ENCODE assay signal across 10 cellular contexts in the genomic region with DNA sequence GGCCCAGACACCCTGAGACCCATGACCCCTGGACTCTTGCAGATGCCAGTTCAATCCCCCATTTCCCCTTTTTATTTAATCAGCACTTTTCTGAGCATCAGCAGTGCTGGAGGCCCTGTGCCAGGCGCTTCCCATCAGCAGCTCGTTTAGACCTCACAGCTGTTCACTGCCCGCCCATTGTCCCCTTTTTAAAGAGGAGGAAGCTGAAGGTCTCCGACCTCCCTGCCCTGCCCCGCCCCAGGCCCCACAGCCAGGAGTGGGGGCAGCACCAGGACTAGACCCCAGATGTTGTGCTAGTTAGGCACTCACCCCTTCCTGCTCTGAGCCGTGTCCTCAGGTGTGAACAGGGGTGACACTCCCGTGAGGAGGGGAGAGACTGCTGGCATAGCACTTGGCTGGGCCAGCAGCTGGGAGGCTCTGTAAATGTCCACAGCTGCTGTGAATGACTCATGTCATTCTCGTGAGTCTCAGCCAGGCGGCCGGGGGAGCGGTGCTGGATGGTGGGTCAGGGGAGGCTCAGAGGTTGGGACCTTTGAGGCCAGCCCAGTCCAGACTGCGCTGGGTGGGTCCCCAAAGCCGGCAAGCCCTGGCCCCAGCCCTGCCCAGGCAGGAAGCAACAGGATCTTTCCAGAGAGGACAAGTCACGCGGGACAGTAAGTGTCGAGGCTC. TPM values are rescaled to one million over a fixed set of nuclear protein-coding genes. Genes with fewer than 3 reads are reported as not detected.
DNase-seq lines count a peak whose midpoint lies in the region; ATAC-seq, FAIRE-seq and TF ChIP-seq lines count a peak whose summit lies in the region.
"Had no signal": no experiment of that assay in that cellular context is flagged by ENCODE, and none has a peak within 500 bp of the region (broad histone marks: within the 10 kb centered on the region; RNA-seq: fewer than 3 reads in every experiment).

No MANE protein-coding gene starts in this region.

- no peak overlapping the region for H3K4me3 ChIP-seq in SJSA1
- no peak overlapping the region for H3K4me3 ChIP-seq in heart right ventricle

- H3K9me3 ChIP-seq in SJSA1 (replicated peaks) (no peaks in the 10 kb centered on the region), heart right ventricle (no peaks in the 10 kb centered on the region)

- DNase-seq in GM12891 (ENCODE audit: insufficient read length, low spot score): peak; percentile 18
- DNase-seq in SJSA1 (ENCODE audit: low read depth in 1 of 2, low spot score in 2 of 2): peak; percentile 34 to 52
- peak; percentile 50 to 69 for DNase-seq in heart right ventricle
- DNase-seq in sciatic nerve (ENCODE audit: low spot score): peak; percentile 79
- no peak for DNase-seq in GM10248 (ENCODE audit: extremely low spot score)
- DNase-seq: activated CD8-positive, alpha-beta memory T cell treated with anti-CD3 and anti-CD28 coated beads, Interleukin-2, amount 10 ng/mL, durations not matched to agents 7 days and 5 days had no signal

- POLR2A ChIA-PET in GM10248 (lab: Yijun Ruan, JAX): no interaction called here

- no peaks in the 10 kb centered on the region for H3K27me3 ChIP-seq in SJSA1 (replicated peaks)
- H3K27me3 ChIP-seq in heart right ventricle: peaks cover 0 to 4% (median 0%) of the 10 kb centered on the region in 7 donors

- TF ChIP-seq CTCF in heart right ventricle (IDR thresholded peaks at IDR 0.05) (no peak), GM10248 (IDR thresholded peaks at IDR 0.05; ENCODE audit: control extremely low read depth, extremely low read depth, low read depth, missing control alignments) (no peak)

- no peak overlapping the region for H3K27ac ChIP-seq in SJSA1
- peak overlapping the region in 4 of 10 donors; percentile 4 to 66 (median 45) for H3K27ac ChIP-seq in heart right ventricle

- H3K4me1 ChIP-seq in SJSA1 (replicated peaks) (peaks cover 31% of the 10 kb centered on the region), heart right ventricle (peaks cover 4 to 16% (median 15%) of the 10 kb centered on the region in 9 donors)

- H3K36me3 ChIP-seq in SJSA1: no peaks in the 10 kb centered on the region; the same call in 1 of the 2 replicates
- H3K36me3 ChIP-seq in heart right ventricle: no peaks in the 10 kb centered on the region

- TF ChIP-seq POLR2A in GM12891 (IDR thresholded peaks at IDR 0.05; ENCODE audit: low read depth, low read length): no peak

- no peak for FAIRE-seq in GM12891 (lab: Jason Lieb, UNC)

- intact Hi-C loops in heart right ventricle (cut with DNase I) (no loop called here), sciatic nerve (cut with DNase I) (no loop called here)

- ATAC-seq in heart right ventricle (peak; percentile 65 to 91 (median 79)), sciatic nerve (peak; percentile 95), GM19463 (IDR thresholded peaks at IDR 0.05; ENCODE audit: unreplicated experiment) (no peak), HG03378 (IDR thresholded peaks at IDR 0.05; ENCODE audit: unreplicated experiment) (no peak), HG03175 (IDR thresholded peaks at IDR 0.05; ENCODE audit: unreplicated experiment) (no peak)
- ATAC-seq: activated CD8-positive, alpha-beta memory T cell treated with anti-CD3 and anti-CD28 coated beads, Interleukin-2, amount 10 ng/mL, durations not matched to agents 7 days and 5 days had no signal

- CTCF ChIA-PET in GM10248 (lab: Yijun Ruan, JAX): interaction anchor here (1.3 to 2.3 kb wide), 4 partner anchors 8 to 21 kb away, joined by 3 to 17 read pairs (median 4); no protein-coding TSS in a partner anchor

- 41 to 49% methylated on average over 16 of the region's 16 CpGs for WGBS in heart right ventricle, 2 donors

TF ChIP-seq in GM12891, 5 proteins besides CTCF, POLR2A, EP300 and RAD21:
- no peak for TF ChIP-seq TAF1 (IDR thresholded peaks at IDR 0.05; ENCODE audit: low read depth, low read length)
- no peak for TF ChIP-seq POU2F2 (IDR thresholded peaks at IDR 0.05; ENCODE audit: low read depth, low read length)
- TF ChIP-seq SPI1 (IDR thresholded peaks at IDR 0.05; ENCODE audit: low read depth, low read length): peak; percentile 29; the same call in 1 of the 2 replicates
- no peak for TF ChIP-seq PAX5 (IDR thresholded peaks at IDR 0.05; ENCODE audit: insufficient read depth, low read length, severe bottlenecking)

RNA-seq across cellular contexts. Expression of a gene that starts 19.9 kb away (rescaled TPM):
- 16.4 TPM for polyA plus RNA-seq in GM12891 (2012; ENCODE audit: low read depth, missing spikeins)
- 45.6 and 78.9 TPM in 2 replicates for total RNA-seq in SJSA1 (2014; rRNA removed; shearing (Covaris generic))
- total RNA-seq in heart right ventricle (1 to 10 TPM in 1 of 10 donors, under 1 TPM in 8, not detected in 1; 0.26 to 1.1 (median 0.42) TPM), sciatic nerve (3.7 TPM)
- polyA plus RNA-seq in heart right ventricle: under 1 TPM; 0.22 to 0.23 TPM
- total RNA-seq: HT-29 had no signal

RNA-seq across cellular contexts. Expression of a gene that starts 42.2 kb away (rescaled TPM):
- polyA plus RNA-seq in GM12891 (2012; ENCODE audit: low read depth, missing spikeins): 11.0 TPM
- total RNA-seq in SJSA1 (2014; rRNA removed; shearing (Covaris generic)): 26.5 and 34.6 TPM in 2 replicates
- total RNA-seq in heart right ventricle: 10 to 100 TPM in 9 of 10 donors, 1 to 10 TPM in 1; 7.0 to 18.0 (median 12.2) TPM
- polyA plus RNA-seq in heart right ventricle: 10 to 100 TPM; 17.3 to 25.8 TPM
- total RNA-seq in sciatic nerve: 18.0 TPM

RNA-seq across cellular contexts. Expression of a gene that starts 42.5 kb away (rescaled TPM):
- polyA plus RNA-seq in GM12891 (2012; ENCODE audit: low read depth, missing spikeins): 173 TPM
- 200 and 297 TPM in 2 replicates for total RNA-seq in SJSA1 (2014; rRNA removed; shearing (Covaris generic))
- 100 to 1,000 TPM; 131 to 153 (median 139) TPM for total RNA-seq in heart right ventricle
- 100 to 1,000 TPM; 105 to 115 TPM for polyA plus RNA-seq in heart right ventricle
- total RNA-seq in sciatic nerve: 194 TPM

Comparison
In these comparisons a context has a peak if more than half of its experiments do, and no peak if none do; other contexts are left out.
1. ATAC-seq: peak in heart right ventricle (8 of 8) and sciatic nerve (single experiment); none in GM19463 (single experiment), HG03378 (single experiment) and HG03175 (single experiment).